ENCODE assay signal across 12 cellular contexts in genomic region chr16:78310990-78311561, GRCh38.
DNase-seq lines count a peak whose midpoint lies in the region; ATAC-seq and TF ChIP-seq lines count a peak whose summit lies in the region.
"Had no signal": no experiment of that assay in that cellular context is flagged by ENCODE, and none has a peak within 500 bp of the region (broad histone marks: within the 10 kb centered on the region; RNA-seq: fewer than 3 reads in every experiment).

No MANE protein-coding gene starts in this region.

- DNase-seq in Jurkat, Clone E6-1 (ENCODE audit: low read depth, low spot score): peak; percentile 80
- DNase-seq in endodermal cell (peak; percentile 71), non-pigmented ciliary epithelial cell (ENCODE audit: low read depth) (peak; percentile 27), Peyer's patch (no peak), RWPE1 (ENCODE audit: low spot score) (no peak)
- DNase-seq: activated naive CD4-positive, alpha-beta T cell; CD4-positive, alpha-beta memory T cell; erythroblast; hypothalamus; NCI-H2227 treated with DMSO at 0.1 percent for 48 hours had no signal

- no peaks in the 10 kb centered on the region for H3K36me3 Mint-ChIP-seq in endodermal cell (ENCODE audit: low read depth)

- H3K9me3 ChIP-seq in endodermal cell (ENCODE audit: control insufficient read depth, low read length) (no peaks in the 10 kb centered on the region), Peyer's patch (no peaks in the 10 kb centered on the region)

- TF ChIP-seq CTCF in endodermal cell (conservative IDR thresholded peaks at IDR 0.05) (no peak), Peyer's patch (IDR thresholded peaks at IDR 0.05) (no peak), RWPE1 (conservative IDR thresholded peaks at IDR 0.05; ENCODE audit: low read depth) (no peak)

- TF ChIP-seq POLR2A in Peyer's patch (IDR thresholded peaks at IDR 0.05): no peak

- H3K4me3 Mint-ChIP-seq in endodermal cell: peak overlapping the region; percentile 20
- H3K4me3 Mint-ChIP-seq: CD4-positive, alpha-beta memory T cell had no signal

- CTCF ChIA-PET in RWPE1 (lab: Yijun Ruan, JAX): no interaction called here

- H3K27me3 ChIP-seq in endodermal cell (ENCODE audit: control insufficient read depth, insufficient read depth, low read length, poor library complexity, severe bottlenecking) (no peaks in the 10 kb centered on the region), Peyer's patch (no peaks in the 10 kb centered on the region)

- H3K27ac ChIP-seq in endodermal cell (ENCODE audit: low read depth, low read length) (no peak overlapping the region), Peyer's patch (no peak overlapping the region), RWPE1 (no peak overlapping the region)

- no peak overlapping the region for H3K27ac Mint-ChIP-seq in endodermal cell

- WGBS in endodermal cell (ENCODE audit: insufficient coverage in 1 of 2, insufficient read length in 1 of 2), 2 experiments: 35 to 41% methylated on average over 2 to 5 of the region's 5 CpGs

- H3K9ac ChIP-seq in endodermal cell (ENCODE audit: extremely low read depth, low read length, poor library complexity, severe bottlenecking): no peak overlapping the region

- no peak overlapping the region for H3K4me3 ChIP-seq in Jurkat, Clone E6-1 (ENCODE audit: low read length)
- H3K4me3 ChIP-seq in endodermal cell (ENCODE audit: low read length) (peak overlapping the region; percentile 80), Peyer's patch (no peak overlapping the region)

- no peaks in the 10 kb centered on the region for H3K9me3 Mint-ChIP-seq in endodermal cell
- H3K9me3 Mint-ChIP-seq: CD4-positive, alpha-beta memory T cell had no signal

- peaks cover 4% of the 10 kb centered on the region for H3K27me3 Mint-ChIP-seq in endodermal cell (ENCODE audit: insufficient read depth)
- H3K27me3 Mint-ChIP-seq: CD4-positive, alpha-beta memory T cell had no signal

- H3K4me1 ChIP-seq in endodermal cell (ENCODE audit: control insufficient read depth, insufficient read depth, low read length) (peaks cover 20% of the 10 kb centered on the region), Peyer's patch (no peaks in the 10 kb centered on the region)

- H3K36me3 ChIP-seq in endodermal cell (ENCODE audit: control insufficient read depth, insufficient read depth, low read length) (peaks cover 10% of the 10 kb centered on the region), Peyer's patch (no peaks in the 10 kb centered on the region)

- POLR2A ChIA-PET in RWPE1 (lab: Yijun Ruan, JAX; ENCODE audit: low non-redundant PET): no interaction called here

- H3K4me1 Mint-ChIP-seq in endodermal cell: peaks cover 64% of the 10 kb centered on the region

- ATAC-seq in GM18907 (IDR thresholded peaks at IDR 0.05; ENCODE audit: unreplicated experiment) (peak; percentile 68), HG03095 (IDR thresholded peaks at IDR 0.05; ENCODE audit: unreplicated experiment) (no peak)

Comparison
In these comparisons a context has a peak if more than half of its experiments do, and no peak if none do; other contexts are left out.
1. DNase-seq: peak in Jurkat, Clone E6-1 (single experiment), endodermal cell (single experiment) and non-pigmented ciliary epithelial cell (single experiment); none in Peyer's patch (0 of 3) and RWPE1 (single experiment).